25 cellular contexts compared by ENCODE assay signal in the genomic region with DNA sequence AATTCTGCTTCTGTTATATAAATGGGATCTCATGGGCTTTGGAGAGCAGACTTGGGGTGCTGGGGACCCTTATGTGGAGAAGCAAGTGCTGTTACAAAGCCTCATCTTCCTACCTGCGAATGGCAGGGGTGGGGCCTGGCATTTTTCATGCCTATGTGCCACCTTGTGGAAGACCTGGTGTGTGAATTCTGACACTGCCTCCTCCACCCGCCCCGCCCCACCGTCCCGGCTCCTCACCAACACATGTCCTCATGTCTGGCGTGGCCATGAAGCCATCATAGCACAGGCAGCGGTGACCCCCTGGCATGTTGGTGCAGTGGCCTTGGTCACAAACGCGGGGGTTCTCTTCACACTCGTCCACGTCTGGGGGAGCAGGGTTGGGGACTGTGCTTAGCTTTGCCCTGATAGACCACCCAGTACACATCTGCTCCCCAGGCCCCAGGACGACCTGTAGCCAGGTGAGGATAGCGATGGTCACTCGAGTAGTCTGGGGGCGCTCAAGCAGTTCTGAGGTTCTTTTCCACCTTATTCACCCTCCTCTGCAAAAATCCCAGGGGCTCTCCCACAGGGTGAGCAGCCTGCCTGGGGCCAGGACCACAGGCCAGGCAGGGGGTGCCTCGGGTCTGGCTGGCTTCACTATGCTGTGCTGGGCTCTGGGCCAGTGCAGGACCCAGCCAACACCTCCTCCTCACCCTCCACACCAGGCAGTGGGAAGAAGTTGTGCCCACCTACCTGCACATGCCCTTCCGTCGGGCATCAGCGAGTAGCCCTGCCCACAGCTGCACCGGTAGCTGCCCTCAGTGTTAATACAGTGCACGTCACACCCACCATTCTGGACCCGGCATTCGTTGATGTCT. TPM values are rescaled to one million over a fixed set of nuclear protein-coding genes. Genes with fewer than 3 reads are reported as not detected.
DNase-seq lines count a peak whose midpoint lies in the region; ATAC-seq and TF ChIP-seq lines count a peak whose summit lies in the region.
"Had no signal": no experiment of that assay in that cellular context is flagged by ENCODE, and none has a peak within 500 bp of the region (broad histone marks: within the 10 kb centered on the region; RNA-seq: fewer than 3 reads in every experiment).

No MANE protein-coding gene starts in this region.

- H3K9me2 ChIP-seq in HCT116 (ENCODE audit: insufficient read depth) = no peaks in the 10 kb centered on the region
- no peaks in the 10 kb centered on the region for H3K9me2 ChIP-seq in PC-9 (ENCODE audit: insufficient read depth)

- H3K4me3 Mint-ChIP-seq in Calu3 (ENCODE audit: low read depth, unreplicated experiment) = no peak overlapping the region
- H3K4me3 Mint-ChIP-seq in activated T-cell treated with anti-CD3 and anti-CD28 coated beads, Interleukin-2, amount 50 U/mL, for 72 hours = no peak overlapping the region
- H3K4me3 Mint-ChIP-seq: activated naive CD4-positive, alpha-beta T cell treated with anti-CD3 and anti-CD28 coated beads, Interleukin-2, amount 10 ng/mL, durations not matched to agents 7 days and 5 days; naive B cell; WTC11 had no signal

- H3K4me1 ChIP-seq in HCT116 (ENCODE audit: control insufficient read depth in 1 of 2, insufficient read depth in 2 of 2, low read length in 2 of 2) = no peaks in the 10 kb centered on the region
- H3K4me1 ChIP-seq in PC-9 (replicated peaks; ENCODE audit: insufficient read depth) = peaks cover 10% of the 10 kb centered on the region
- no peaks in the 10 kb centered on the region for H3K4me1 ChIP-seq in right lobe of liver
- H3K4me1 ChIP-seq: left ventricle myocardium inferior, transverse colon had no signal

- intact Hi-C loops in Calu3 (cut with micrococcal nuclease; ENCODE audit: unreplicated experiment) = no loop called here
- intact Hi-C loops in HCT116 (cut with micrococcal nuclease) = no loop called here
- intact Hi-C loops in PC-9 (cut with micrococcal nuclease; ENCODE audit: unreplicated experiment) = loop anchor here (5.0 kb wide), 1 partner anchor 174 kb away; a partner anchor contains a TSS
- intact Hi-C loops in right lobe of liver (cut with DNase I) = no loop called here

- H3K4me2 ChIP-seq in HCT116 (ENCODE audit: low read length) (no peak overlapping the region), PC-9 (no peak overlapping the region)

- H3K9ac ChIP-seq in HCT116 (ENCODE audit: low read length) = no peak overlapping the region
- H3K9ac ChIP-seq: GM23248 had no signal

- ATAC-seq in HCT116 (peak; percentile 55; the same call in 1 of the 2 replicates), right lobe of liver (peak; percentile 33 to 86 (median 52)), GM19455 (IDR thresholded peaks at IDR 0.05; ENCODE audit: unreplicated experiment) (no peak), HG02623 (IDR thresholded peaks at IDR 0.05; ENCODE audit: unreplicated experiment) (no peak)
- no peak for ATAC-seq in activated T-cell treated with anti-CD3 and anti-CD28 coated beads, Interleukin-2, amount 50 U/mL, for 72 hours (replicated peaks in 1 of 2)
- ATAC-seq: WTC11 had no signal

- H3K27ac ChIP-seq in HCT116 (ENCODE audit: low read depth, low read length) (no peak overlapping the region), PC-9 (no peak overlapping the region), right lobe of liver (no peak overlapping the region)
- H3K27ac ChIP-seq: brain microvascular endothelial cell, GM23248, left ventricle myocardium inferior, skin epidermis, transverse colon had no signal

- RAD21 ChIA-PET in HCT116 (lab: Charles Lee; ENCODE audit: low non-redundant PET in 1 of 2, low total read pairs in 2 of 2, uncharacterized antibody in 2 of 2, unreplicated experiment in 2 of 2) = no interaction called here

- H3K36me3 ChIP-seq in HCT116 (ENCODE audit: control insufficient read depth in 1 of 2, insufficient read depth in 2 of 2, low read length in 2 of 2) (no peaks in the 10 kb centered on the region), PC-9 (ENCODE audit: low read depth) (no peaks in the 10 kb centered on the region), right lobe of liver (no peaks in the 10 kb centered on the region)
- H3K36me3 ChIP-seq: brain microvascular endothelial cell, left ventricle myocardium inferior, transverse colon had no signal

- WGBS in right lobe of liver (ENCODE audit: insufficient coverage, low coverage, low lambda C conversion rate, missing lambda C conversion rate) = 26% methylated on average over 6 of the region's 23 CpGs

- POLR2A ChIA-PET in HCT116 (lab: Charles Lee) (no interaction called here), PC-9 (lab: Charles Lee; ENCODE audit: unreplicated experiment) (no interaction called here)

- H3K4me3 ChIP-seq in HCT116 (replicated peaks in 1 of 2; ENCODE audit: low read depth in 1 of 2, low read length in 2 of 2) (no peak overlapping the region), PC-9 (no peak overlapping the region), right lobe of liver (no peak overlapping the region)
- H3K4me3 ChIP-seq: GM23248, left ventricle myocardium inferior, skin epidermis, transverse colon had no signal

- peak; percentile 44 for DNase-seq in Calu3
- no peak for DNase-seq in HCT116 (ENCODE audit: low read depth, low spot score)
- peak in 1 of 2 experiments; percentile 30 for DNase-seq in PC-9
- peak in 2 of 3 donors; percentile 29 to 66 for DNase-seq in right lobe of liver
- no peak for DNase-seq in activated T-cell treated with anti-CD3 and anti-CD28 coated beads, Interleukin-2, amount 50 U/mL, for 72 hours
- DNase-seq: activated naive CD4-positive, alpha-beta T cell treated with anti-CD3 and anti-CD28 coated beads, Interleukin-2, amount 10 ng/mL, durations not matched to agents 7 days and 5 days; brain microvascular endothelial cell; DMS79 treated with DMSO at 0.1 percent for 48 hours; GF-D8; GM23248; left ventricle myocardium inferior; naive B cell; NCI-H1436; NCI-H2081 treated with DMSO at 0.1 percent for 48 hours; NCI-H345; NCI-H82; SIG-M5; transverse colon had no signal

- H3K79me2 ChIP-seq in HCT116 (ENCODE audit: insufficient read depth, low read length) (no peaks in the 10 kb centered on the region), PC-9 (ENCODE audit: low read depth) (no peaks in the 10 kb centered on the region)

- no peak overlapping the region for H2AFZ ChIP-seq in HCT116 (ENCODE audit: low read depth, low read length, poor library complexity, severe bottlenecking)
- no peak overlapping the region for H2AFZ ChIP-seq in PC-9
- H2AFZ ChIP-seq: GM23248 had no signal

- TF ChIP-seq CTCF in Calu3 (IDR thresholded peaks at IDR 0.05; ENCODE audit: unreplicated experiment) = no peak
- 0 out of 6 replicates have a peak, but pooled peaks of 1 of the 3 experiments have one; percentile 9 for TF ChIP-seq CTCF in HCT116 (IDR thresholded peaks at IDR 0.05 in 2 of 3, conservative IDR thresholded peaks at IDR 0.05 in 1 of 3; ENCODE audit: borderline replicate concordance in 1 of 3, insufficient read depth in 1 of 3, low read depth in 2 of 3, low read length in 2 of 3)
- TF ChIP-seq CTCF in PC-9 (conservative IDR thresholded peaks at IDR 0.05) = peak; percentile 45
- TF ChIP-seq CTCF in right lobe of liver (IDR thresholded peaks at IDR 0.05) = peak; percentile 8 to 40 (median 13)

- H3K9me3 ChIP-seq in HCT116 (ENCODE audit: control insufficient read depth in 1 of 2, insufficient read depth in 1 of 2, low read depth in 1 of 2, low read length in 2 of 2) (no peaks in the 10 kb centered on the region), PC-9 (ENCODE audit: insufficient read depth, low read depth) (no peaks in the 10 kb centered on the region), right lobe of liver (no peaks in the 10 kb centered on the region)
- H3K9me3 ChIP-seq: left ventricle myocardium inferior, transverse colon had no signal

- CTCF ChIA-PET in Calu3 (lab: Charles Lee) (no interaction called here), HCT116 (lab: Charles Lee) (no interaction called here), PC-9 (lab: Charles Lee) (no interaction called here)

- H3K4me1 Mint-ChIP-seq in Calu3 (ENCODE audit: low read depth, unreplicated experiment) = no peaks in the 10 kb centered on the region
- no peaks in the 10 kb centered on the region for H3K4me1 Mint-ChIP-seq in activated T-cell treated with anti-CD3 and anti-CD28 coated beads, Interleukin-2, amount 50 U/mL, for 72 hours (ENCODE audit: low read depth)
- H3K4me1 Mint-ChIP-seq: activated naive CD4-positive, alpha-beta T cell treated with anti-CD3 and anti-CD28 coated beads, Interleukin-2, amount 10 ng/mL, durations not matched to agents 7 days and 5 days; naive B cell had no signal

- H3K9me3 Mint-ChIP-seq in Calu3 (ENCODE audit: low read depth, unreplicated experiment) = no peaks in the 10 kb centered on the region
- no peaks in the 10 kb centered on the region for H3K9me3 Mint-ChIP-seq in activated T-cell treated with anti-CD3 and anti-CD28 coated beads, Interleukin-2, amount 50 U/mL, for 72 hours
- H3K9me3 Mint-ChIP-seq: activated naive CD4-positive, alpha-beta T cell treated with anti-CD3 and anti-CD28 coated beads, Interleukin-2, amount 10 ng/mL, durations not matched to agents 7 days and 5 days; WTC11 had no signal

- BruUV-seq in Calu3 (replicated peaks; lab: Mats Ljungman, UMichigan) = no TSS peak
- no TSS peak for BruUV-seq in HCT116 (replicated peaks; lab: Mats Ljungman, UMichigan)
- BruUV-seq in PC-9 (replicated peaks; lab: Mats Ljungman, UMichigan) = no TSS peak

- H4K20me1 ChIP-seq in HCT116 (ENCODE audit: insufficient read depth) = no peaks in the 10 kb centered on the region
- no peaks in the 10 kb centered on the region for H4K20me1 ChIP-seq in PC-9 (ENCODE audit: insufficient read depth)

- H3K27me3 ChIP-seq in HCT116 (ENCODE audit: insufficient read depth, low read length) (no peaks in the 10 kb centered on the region), PC-9 (ENCODE audit: insufficient read depth, low read depth) (peaks cover 14% of the 10 kb centered on the region), right lobe of liver (no peaks in the 10 kb centered on the region)
- H3K27me3 ChIP-seq: brain microvascular endothelial cell, transverse colon had no signal

- peaks cover 17% of the 10 kb centered on the region for H3F3A ChIP-seq in PC-9 (ENCODE audit: insufficient read depth, low read depth)

- no peak overlapping the region for H3K27ac Mint-ChIP-seq in Calu3 (ENCODE audit: unreplicated experiment)
- no peak overlapping the region for H3K27ac Mint-ChIP-seq in activated T-cell treated with anti-CD3 and anti-CD28 coated beads, Interleukin-2, amount 50 U/mL, for 72 hours
- H3K27ac Mint-ChIP-seq: activated naive CD4-positive, alpha-beta T cell treated with anti-CD3 and anti-CD28 coated beads, Interleukin-2, amount 10 ng/mL, durations not matched to agents 7 days and 5 days; naive B cell; WTC11 had no signal

- TF ChIP-seq RAD21 in HCT116 (IDR thresholded peaks at IDR 0.05; ENCODE audit: low read depth) = peak; percentile 33

- no peaks in the 10 kb centered on the region for H3K36me3 Mint-ChIP-seq in Calu3 (ENCODE audit: insufficient read depth, unreplicated experiment)
- no peaks in the 10 kb centered on the region for H3K36me3 Mint-ChIP-seq in activated T-cell treated with anti-CD3 and anti-CD28 coated beads, Interleukin-2, amount 50 U/mL, for 72 hours (ENCODE audit: insufficient read depth in 2 of 2)
- H3K36me3 Mint-ChIP-seq: activated naive CD4-positive, alpha-beta T cell treated with anti-CD3 and anti-CD28 coated beads, Interleukin-2, amount 10 ng/mL, durations not matched to agents 7 days and 5 days; naive B cell had no signal

- H3K27me3 Mint-ChIP-seq in Calu3 (ENCODE audit: unreplicated experiment) = peaks cover 12% of the 10 kb centered on the region
- no peaks in the 10 kb centered on the region for H3K27me3 Mint-ChIP-seq in activated T-cell treated with anti-CD3 and anti-CD28 coated beads, Interleukin-2, amount 50 U/mL, for 72 hours (ENCODE audit: low read depth)

- TF ChIP-seq POLR2A in HCT116 (IDR thresholded peaks at IDR 0.05; ENCODE audit: borderline replicate concordance, extremely low read depth, insufficient read depth, insufficient read length) (no peak), right lobe of liver (IDR thresholded peaks at IDR 0.05) (no peak)

RNA-seq across cellular contexts. Expression of a gene that starts 32.7 kb away (rescaled TPM):
- 0.54 TPM in 1 of 2 replicates, not detected in the other for total RNA-seq in Calu3 (2022)
- 6.6 TPM for total RNA-seq in HCT116 (2021; ENCODE audit: unreplicated experiment)
- 5.0 and 7.1 TPM in 2 replicates for polyA plus RNA-seq in HCT116 (2012)
- total RNA-seq in PC-9 (2021) = 0.05 TPM in 1 of 2 replicates, not detected in the other
- total RNA-seq in right lobe of liver = under 1 TPM in 2 of 6 experiments, not detected in 4; 0.11 to 0.37 TPM
- not detected for total RNA-seq in activated T-cell treated with anti-CD3 and anti-CD28 coated beads, Interleukin-2, amount 50 U/mL, for 72 hours
- total RNA-seq: GM23248, left ventricle myocardium inferior, mesenteric fat pad, omental fat pad, transverse colon had no signal
- polyA plus RNA-seq: BJ, GM23248 had no signal

Comparison
In these comparisons a context has a peak if more than half of its experiments do, and no peak if none do; other contexts are left out.
1. DNase-seq: peak in Calu3 (single experiment) and right lobe of liver (2 of 3); none in HCT116 (single experiment) and activated T-cell treated with anti-CD3 and anti-CD28 coated beads, Interleukin-2, amount 50 U/mL, for 72 hours (0 of 2).
2. ATAC-seq: peak in HCT116 (single experiment) and right lobe of liver (4 of 4); none in activated T-cell treated with anti-CD3 and anti-CD28 coated beads, Interleukin-2, amount 50 U/mL, for 72 hours (0 of 2), GM19455 (single experiment) and HG02623 (single experiment).